8 cellular contexts compared by ENCODE assay signal in the genomic region with DNA sequence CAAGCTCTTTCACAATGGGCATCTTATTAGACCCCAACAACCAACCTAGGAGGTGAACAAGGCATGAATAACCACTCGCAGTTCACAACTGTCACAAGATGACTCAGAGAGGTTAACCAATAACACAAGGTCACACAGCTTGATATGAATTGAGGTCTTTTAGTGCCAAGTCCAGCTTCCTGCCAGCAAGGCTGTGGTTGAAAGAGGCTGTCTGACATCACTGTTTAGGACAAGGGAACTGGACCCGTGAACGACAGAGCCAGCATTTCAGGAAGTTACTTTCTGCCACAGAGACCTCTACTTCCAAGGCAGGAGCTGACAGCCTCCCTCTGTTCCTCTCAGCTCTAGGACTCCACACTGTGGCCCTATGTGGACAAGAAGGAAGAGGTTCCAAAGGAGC. TPM values are rescaled to one million over a fixed set of nuclear protein-coding genes. Genes with fewer than 3 reads are reported as not detected.
DNase-seq lines count a peak whose midpoint lies in the region; ATAC-seq and TF ChIP-seq lines count a peak whose summit lies in the region.

No MANE protein-coding gene starts in this region.

- POLR2A ChIA-PET in RWPE1 (lab: Yijun Ruan, JAX; ENCODE audit: low non-redundant PET) = no interaction called here

- no peaks in the 10 kb centered on the region for H3K36me3 ChIP-seq in suprapubic skin

- H3K27me3 ChIP-seq in suprapubic skin = no peaks in the 10 kb centered on the region

- TF ChIP-seq EP300 in suprapubic skin (IDR thresholded peaks at IDR 0.05) = no peak

- ATAC-seq in GM21528 (IDR thresholded peaks at IDR 0.05; ENCODE audit: low FRiP score, unreplicated experiment) = peak; percentile 67
- peak; percentile 58 for ATAC-seq in left ventricle myocardium superior

- CTCF ChIA-PET in RWPE1 (lab: Yijun Ruan, JAX) = no interaction called here

- TF ChIP-seq CTCF in RWPE1 (conservative IDR thresholded peaks at IDR 0.05; ENCODE audit: low read depth) = no peak
- no peak for TF ChIP-seq CTCF in suprapubic skin (IDR thresholded peaks at IDR 0.05)

- DNase-seq in GM03348 (ENCODE audit: low spot score) = peak; percentile 66
- peak; percentile 52 for DNase-seq in RKO (ENCODE audit: low spot score)
- no peak for DNase-seq in left ventricle myocardium superior
- DNase-seq in RWPE1 (ENCODE audit: low spot score) = no peak
- DNase-seq in suprapubic skin (ENCODE audit: low spot score in 2 of 2) = no peak
- DNase-seq in GDM1 (lab: John Stamatoyannopoulos, UW) = no peak
- DNase-seq in NCI-H1436 treated with DMSO at 0.1 percent for 48 hours (lab: John Stamatoyannopoulos, UW) = no peak

- H3K27ac ChIP-seq in RWPE1 = no peak overlapping the region
- H3K27ac ChIP-seq in suprapubic skin = no peak overlapping the region

- no peaks in the 10 kb centered on the region for H3K4me1 ChIP-seq in suprapubic skin

- intact Hi-C loops in left ventricle myocardium superior (cut with micrococcal nuclease) = no loop called here

- H3K9me3 ChIP-seq in suprapubic skin = no peaks in the 10 kb centered on the region

- H3K4me3 ChIP-seq in suprapubic skin = no peak overlapping the region

- TF ChIP-seq POLR2A in suprapubic skin (IDR thresholded peaks at IDR 0.05) = no peak

- WGBS in suprapubic skin = 47% methylated on average over 3 of the region's 3 CpGs

RNA-seq across cellular contexts. Expression of a gene that starts 53.4 kb away (rescaled TPM):
- total RNA-seq in left ventricle myocardium superior (15.7 TPM), suprapubic skin (1 to 10 TPM; 2.2 to 4.3 (median 3.4) TPM)

Comparison
In these comparisons a context has a peak if more than half of its experiments do, and no peak if none do; other contexts are left out.
1. DNase-seq: peak in GM03348 (single experiment) and RKO (single experiment); none in left ventricle myocardium superior (single experiment), RWPE1 (single experiment), suprapubic skin (0 of 2), GDM1 (single experiment) and NCI-H1436 treated with DMSO at 0.1 percent for 48 hours (single experiment).